ENCODE assay signal across 4 cellular contexts in the genomic region with DNA sequence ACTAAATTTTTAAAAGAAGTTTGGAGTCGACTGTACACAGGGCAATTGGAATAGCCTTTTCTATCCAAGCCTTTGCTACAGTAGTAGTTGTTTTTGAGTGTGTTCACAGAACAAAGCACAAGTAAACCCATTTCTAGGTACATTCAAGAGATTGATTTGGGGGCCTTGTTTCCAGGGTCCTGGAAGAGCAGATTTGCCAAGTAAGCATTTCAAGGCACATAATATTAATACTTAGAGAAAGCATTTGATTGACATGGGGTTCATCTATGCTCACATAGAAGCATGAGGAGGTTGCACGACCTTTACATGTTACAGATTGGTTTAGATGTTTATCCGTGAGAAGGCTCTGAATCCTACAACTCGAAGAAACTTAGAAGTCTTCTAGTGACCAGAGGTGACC.
TF ChIP-seq lines count a peak whose summit lies in the region.

No MANE protein-coding gene starts in this region.

TF ChIP-seq in HepG2, 621 proteins besides CTCF, POLR2A, EP300 and RAD21:
- TF ChIP-seq ZFP62 (CRISPR knock-in tag; IDR thresholded peaks at IDR 0.05) (no peak), ZNF607 (CRISPR knock-in tag; IDR thresholded peaks at IDR 0.05; ENCODE audit: borderline replicate concordance) (no peak), KDM5B (CRISPR knock-in tag; IDR thresholded peaks at IDR 0.05; ENCODE audit: borderline replicate concordance) (no peak), DPF2 (CRISPR knock-in tag; IDR thresholded peaks at IDR 0.05; ENCODE audit: borderline replicate concordance, low read depth) (no peak), PREB (CRISPR knock-in tag; IDR thresholded peaks at IDR 0.05) (no peak), MAFK (conservative IDR thresholded peaks at IDR 0.05 in 1 of 2, IDR thresholded peaks at IDR 0.05 in 1 of 2; ENCODE audit: low read length in 2 of 2) (peak; percentile 76 to 86), STAG1 (CRISPR knock-in tag; IDR thresholded peaks at IDR 0.05) (no peak), ZNF138 (CRISPR knock-in tag; IDR thresholded peaks at IDR 0.05; ENCODE audit: low read depth) (no peak), MAFF (IDR thresholded peaks at IDR 0.05; ENCODE audit: low read depth, low read length) (peak; percentile 75), BRF2 (CRISPR knock-in tag; IDR thresholded peaks at IDR 0.05) (no peak)
TF ChIP-seq in HepG2: peak in this region for 2.

TF ChIP-seq in A549, 52 proteins besides CTCF, POLR2A, EP300 and RAD21:
- TF ChIP-seq MAFK (IDR thresholded peaks at IDR 0.05; ENCODE audit: partially characterized antibody): peak; percentile 60
- TF ChIP-seq ZNF302 (CRISPR knock-in tag; IDR thresholded peaks at IDR 0.05): no peak
- TF ChIP-seq HOXB13 (CRISPR knock-in tag; IDR thresholded peaks at IDR 0.05; ENCODE audit: low read depth): no peak
- TF ChIP-seq NFE2L2 (conservative IDR thresholded peaks at IDR 0.05; ENCODE audit: low read length): no peak

TF ChIP-seq in IMR-90, 13 proteins besides CTCF, POLR2A, EP300 and RAD21:
- TF ChIP-seq MAFK (IDR thresholded peaks at IDR 0.05; ENCODE audit: low read depth, low read length): peak; percentile 51; the same call in 1 of the 2 replicates
- TF ChIP-seq MXI1 (IDR thresholded peaks at IDR 0.05; ENCODE audit: borderline replicate concordance, low read depth, low read length): no peak

TF ChIP-seq in K562, 482 proteins besides CTCF, POLR2A, EP300 and RAD21:
- TF ChIP-seq JUN (IDR thresholded peaks at IDR 0.05; ENCODE audit: borderline replicate concordance, low read depth, low read length) (no peak), JUN (CRISPR knock-in tag; IDR thresholded peaks at IDR 0.05; ENCODE audit: borderline replicate concordance) (no peak), MAFF (IDR thresholded peaks at IDR 0.05; ENCODE audit: low read length) (0 out of 2 replicates have a peak, but pooled peaks have one; percentile 4), CBFA2T3 (IDR thresholded peaks at IDR 0.05) (no peak), TBP (optimal IDR thresholded peaks at IDR 0.05; ENCODE audit: low read depth, low read length) (no peak), HSF4 (CRISPR knock-in tag; IDR thresholded peaks at IDR 0.05; ENCODE audit: borderline replicate concordance) (no peak), CBX1 (IDR thresholded peaks at IDR 0.05; ENCODE audit: low read depth) (no peak), ZNF316 (IDR thresholded peaks at IDR 0.05) (peak; percentile 13; the same call in 1 of the 2 replicates), ZNF707 (CRISPR knock-in tag; conservative IDR thresholded peaks at IDR 0.05) (no peak), ZNF551 (CRISPR knock-in tag; IDR thresholded peaks at IDR 0.05) (no peak), GATAD2B (IDR thresholded peaks at IDR 0.05; ENCODE audit: borderline replicate concordance) (no peak)
- TF ChIP-seq, protein P1, sequence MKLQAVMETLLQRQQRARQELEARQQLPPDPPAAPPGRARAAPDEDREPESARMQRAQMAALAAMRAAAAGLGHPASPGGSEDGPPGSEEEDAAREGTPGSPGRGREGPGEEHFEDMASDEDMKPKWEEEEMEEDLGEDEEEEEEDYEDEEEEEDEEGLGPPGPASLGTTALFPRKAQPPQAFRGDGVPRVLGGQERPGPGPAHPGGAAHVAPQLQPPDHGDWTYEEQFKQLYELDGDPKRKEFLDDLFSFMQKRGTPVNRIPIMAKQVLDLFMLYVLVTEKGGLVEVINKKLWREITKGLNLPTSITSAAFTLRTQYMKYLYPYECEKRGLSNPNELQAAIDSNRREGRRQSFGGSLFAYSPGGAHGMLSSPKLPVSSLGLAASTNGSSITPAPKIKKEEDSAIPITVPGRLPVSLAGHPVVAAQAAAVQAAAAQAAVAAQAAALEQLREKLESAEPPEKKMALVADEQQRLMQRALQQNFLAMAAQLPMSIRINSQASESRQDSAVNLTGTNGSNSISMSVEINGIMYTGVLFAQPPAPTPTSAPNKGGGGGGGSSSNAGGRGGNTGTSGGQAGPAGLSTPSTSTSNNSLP (IDR thresholded peaks at IDR 0.05; ENCODE audit: borderline replicate concordance, low read depth, low read length): no peak
- TF ChIP-seq, protein P2, sequence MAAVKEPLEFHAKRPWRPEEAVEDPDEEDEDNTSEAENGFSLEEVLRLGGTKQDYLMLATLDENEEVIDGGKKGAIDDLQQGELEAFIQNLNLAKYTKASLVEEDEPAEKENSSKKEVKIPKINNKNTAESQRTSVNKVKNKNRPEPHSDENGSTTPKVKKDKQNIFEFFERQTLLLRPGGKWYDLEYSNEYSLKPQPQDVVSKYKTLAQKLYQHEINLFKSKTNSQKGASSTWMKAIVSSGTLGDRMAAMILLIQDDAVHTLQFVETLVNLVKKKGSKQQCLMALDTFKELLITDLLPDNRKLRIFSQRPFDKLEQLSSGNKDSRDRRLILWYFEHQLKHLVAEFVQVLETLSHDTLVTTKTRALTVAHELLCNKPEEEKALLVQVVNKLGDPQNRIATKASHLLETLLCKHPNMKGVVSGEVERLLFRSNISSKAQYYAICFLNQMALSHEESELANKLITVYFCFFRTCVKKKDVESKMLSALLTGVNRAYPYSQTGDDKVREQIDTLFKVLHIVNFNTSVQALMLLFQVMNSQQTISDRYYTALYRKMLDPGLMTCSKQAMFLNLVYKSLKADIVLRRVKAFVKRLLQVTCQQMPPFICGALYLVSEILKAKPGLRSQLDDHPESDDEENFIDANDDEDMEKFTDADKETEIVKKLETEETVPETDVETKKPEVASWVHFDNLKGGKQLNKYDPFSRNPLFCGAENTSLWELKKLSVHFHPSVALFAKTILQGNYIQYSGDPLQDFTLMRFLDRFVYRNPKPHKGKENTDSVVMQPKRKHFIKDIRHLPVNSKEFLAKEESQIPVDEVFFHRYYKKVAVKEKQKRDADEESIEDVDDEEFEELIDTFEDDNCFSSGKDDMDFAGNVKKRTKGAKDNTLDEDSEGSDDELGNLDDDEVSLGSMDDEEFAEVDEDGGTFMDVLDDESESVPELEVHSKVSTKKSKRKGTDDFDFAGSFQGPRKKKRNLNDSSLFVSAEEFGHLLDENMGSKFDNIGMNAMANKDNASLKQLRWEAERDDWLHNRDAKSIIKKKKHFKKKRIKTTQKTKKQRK (IDR thresholded peaks at IDR 0.05; ENCODE audit: borderline replicate concordance, low read depth, low read length): no peak
